In genomic region chr10:132368881-132369635, GRCh38 we compare ENCODE assay signal across 22 cellular contexts. TPM values are rescaled to one million over a fixed set of nuclear protein-coding genes. Genes with fewer than 3 reads are reported as not detected.
A peak's percentile ranks its signal among the peaks of the same experiment; 100 is the strongest.
DNase-seq lines count a peak whose midpoint lies in the region; ATAC-seq lines count a peak whose summit lies in the region.
"Had no signal": no experiment of that assay in that cellular context is flagged by ENCODE, and none has a peak within 500 bp of the region (broad histone marks: within the 10 kb centered on the region; RNA-seq: fewer than 3 reads in every experiment).

No MANE protein-coding gene starts in this region.

- no peaks in the 10 kb centered on the region for H4K20me1 ChIP-seq in GM23248 (ENCODE audit: insufficient read depth)

- H3K4me3 ChIP-seq in GM23248: no peak overlapping the region
- H3K4me3 ChIP-seq: gastrocnemius medialis, smooth muscle cell had no signal

- no peak overlapping the region for H3K4me2 ChIP-seq in GM23248 (ENCODE audit: unreplicated experiment)
- H3K4me2 ChIP-seq: smooth muscle cell had no signal

- H3K9me2 ChIP-seq in GM23248 (ENCODE audit: insufficient read depth): no peaks in the 10 kb centered on the region

- DNase-seq in AG20443 (ENCODE audit: low spot score) (peak; percentile 76), GM23248 (peak; percentile 88), amniotic epithelial cell (ENCODE audit: low read depth) (peak; percentile 55), kidney tubule cell (ENCODE audit: low spot score) (peak; percentile 16), NCI-H2227 treated with DMSO at 0.1 percent for 48 hours (lab: John Stamatoyannopoulos, UW) (no peak), D341Med (ENCODE audit: low spot score) (no peak)
- DNase-seq: activated CD4-positive, alpha-beta T cell treated with anti-CD3 and anti-CD28 coated beads for 4 hours; activated naive CD4-positive, alpha-beta T cell treated with anti-CD3 and anti-CD28 coated beads, Interleukin-2, amount 50 U/mL, for 16 hours; activated T-cell treated with anti-CD3 and anti-CD28 coated beads, Interleukin-2, amount 50 U/mL, for 48 hours; AML-193; gastrocnemius medialis; NCI-H1048; NCI-H187 treated with DMSO at 0.1 percent for 48 hours; NCI-H226; NCI-H774; nucleus accumbens; SHP77; stimulated activated CD4-positive, alpha-beta T cell treated with anti-CD3 and anti-CD28 coated beads, Interleukin-4, amount 100 ng/mL, for 1 hour; stimulated activated naive CD4-positive, alpha-beta T cell had no signal

- in situ Hi-C loops in GM23248 (cut with MboI): loop anchor here (10.0 kb wide), 1 partner anchor 144 kb away; no protein-coding TSS in a partner anchor

- H3K27ac ChIP-seq in GM23248: peak overlapping the region; percentile 53
- H3K27ac ChIP-seq: gastrocnemius medialis had no signal

- H2AFZ ChIP-seq in GM23248: no peak overlapping the region

- peaks cover 20% of the 10 kb centered on the region for H3F3A ChIP-seq in GM23248 (ENCODE audit: insufficient read depth)

- H3K4me1 ChIP-seq in GM23248 (ENCODE audit: insufficient read depth): peaks cover 13% of the 10 kb centered on the region
- H3K4me1 ChIP-seq: gastrocnemius medialis had no signal

- no peak overlapping the region for H3K9ac ChIP-seq in GM23248

- no peaks in the 10 kb centered on the region for H3K9me3 ChIP-seq in GM23248 (ENCODE audit: low read depth)
- H3K9me3 ChIP-seq: gastrocnemius medialis had no signal

- H3K36me3 ChIP-seq in GM23248 (ENCODE audit: low read depth): no peaks in the 10 kb centered on the region
- H3K36me3 ChIP-seq: gastrocnemius medialis had no signal

- ATAC-seq in GM21529 (IDR thresholded peaks at IDR 0.05; ENCODE audit: unreplicated experiment) (no peak), HG02938 (IDR thresholded peaks at IDR 0.05; ENCODE audit: unreplicated experiment) (no peak)
- ATAC-seq: gastrocnemius medialis had no signal

- H3K27me3 ChIP-seq in GM23248 (replicated peaks; ENCODE audit: insufficient read depth): no peaks in the 10 kb centered on the region
- H3K27me3 ChIP-seq: gastrocnemius medialis had no signal

- no peaks in the 10 kb centered on the region for H3K79me2 ChIP-seq in GM23248 (ENCODE audit: insufficient read depth)

- 63 to 64% methylated on average over 9 of the region's 9 CpGs for WGBS in GM23248 (ENCODE audit: low coverage in 1 of 2, low lambda C conversion rate in 2 of 2, missing lambda C conversion rate in 2 of 2), 2 experiments

RNA-seq across cellular contexts. Expression of gene PWWP2B, which starts 27.9 kb away (rescaled TPM):
- 2.4 and 5.8 TPM in 2 replicates for total RNA-seq in GM23248 (2014; rRNA removed; shearing (Covaris generic))
- 0.66 TPM in 2 replicates for polyA plus RNA-seq in GM23248 (2016; fragmentation: Nextera tagmentation; extraction: Ambion mirVana)

RNA-seq across cellular contexts. Expression of gene LRRC27, which starts 37.1 kb away (rescaled TPM):
- 7.5 and 11.1 TPM in 2 replicates for total RNA-seq in GM23248 (2014; rRNA removed; shearing (Covaris generic))
- 9.6 and 11.5 TPM in 2 replicates for polyA plus RNA-seq in GM23248 (2016; fragmentation: Nextera tagmentation; extraction: Ambion mirVana)

Comparison
In these comparisons a context has a peak if more than half of its experiments do, and no peak if none do; other contexts are left out.
1. DNase-seq: peak in AG20443 (single experiment), GM23248 (single experiment), amniotic epithelial cell (single experiment) and kidney tubule cell (single experiment); none in NCI-H2227 treated with DMSO at 0.1 percent for 48 hours (single experiment) and D341Med (single experiment).